ENCODE assay signal across 24 cellular contexts in the genomic region with DNA sequence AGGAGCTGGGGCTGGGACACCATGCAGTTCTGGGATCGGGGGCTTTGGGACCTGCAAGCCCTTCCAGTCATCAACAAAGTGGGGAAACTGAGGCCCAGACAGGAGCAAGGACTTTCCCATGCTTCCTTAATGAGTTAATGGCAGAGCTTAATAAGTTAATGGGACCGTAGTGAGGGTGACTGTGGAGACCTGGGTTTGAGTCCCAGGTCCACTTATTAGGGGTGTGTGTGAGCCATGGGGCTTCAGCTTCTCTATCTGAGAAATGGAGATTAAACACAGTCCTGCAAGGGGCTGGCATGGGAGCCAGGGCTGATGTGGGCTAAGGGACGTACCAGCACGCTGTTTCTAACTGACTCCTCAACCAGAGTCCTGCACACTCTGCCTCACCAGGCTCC.
"Had no signal": no experiment of that assay in that cellular context is flagged by ENCODE, and none has a peak within 500 bp of the region (broad histone marks: within the 10 kb centered on the region; RNA-seq: fewer than 3 reads in every experiment).

No MANE protein-coding gene starts in this region.

- H3K36me3 Mint-ChIP-seq: naive thymus-derived CD8-positive, alpha-beta T cell had no signal

- H3K4me3 Mint-ChIP-seq: naive thymus-derived CD8-positive, alpha-beta T cell had no signal

- H2AFZ ChIP-seq: parathyroid adenoma had no signal

- ATAC-seq: foreskin keratinocyte; heart left ventricle; left colon; mucosa of descending colon; naive thymus-derived CD8-positive, alpha-beta T cell; sciatic nerve had no signal

- H3K9ac ChIP-seq: parathyroid adenoma had no signal

- H3K4me3 ChIP-seq: coronary artery, dorsolateral prefrontal cortex, heart left ventricle, mucosa of descending colon, prostate gland, spleen, stomach, thoracic aorta, transverse colon had no signal

- H3K79me2 ChIP-seq: parathyroid adenoma had no signal

- H3K27me3 ChIP-seq: foreskin keratinocyte, spleen, stomach, transverse colon had no signal

- DNase-seq: caudate nucleus; dorsolateral prefrontal cortex; effector memory CD4-positive, alpha-beta T cell; foreskin keratinocyte; heart left ventricle; hippocampal formation; left colon; mammary epithelial cell; mucosa of descending colon; naive thymus-derived CD8-positive, alpha-beta T cell; spleen; stimulated activated CD4-positive, alpha-beta T cell treated with anti-CD3 and anti-CD28 coated beads, Interleukin-15, amount 100 ng/mL, for 24 hours; stimulated activated CD4-positive, alpha-beta T cell treated with anti-CD3 and anti-CD28 coated beads, Interleukin-1b, Interleukin-23, amount 100 ng/mL, for 48 hours; stimulated activated CD4-positive, alpha-beta T cell treated with anti-CD3 and anti-CD28 coated beads, Interleukin-4, amount 100 ng/mL, for 24 hours; stimulated activated naive CD4-positive, alpha-beta T cell; stomach; substantia nigra; transverse colon had no signal

- H3K27ac ChIP-seq: coronary artery, dorsolateral prefrontal cortex, epithelial cell of prostate, foreskin keratinocyte, heart left ventricle, parathyroid adenoma, prostate gland, spleen, stomach, thoracic aorta, transverse colon had no signal

- H3K9me3 ChIP-seq: mucosa of descending colon, prostate gland, thoracic aorta, transverse colon had no signal

- H3K9me3 Mint-ChIP-seq: naive thymus-derived CD8-positive, alpha-beta T cell had no signal

- H3K4me1 ChIP-seq: foreskin keratinocyte, heart left ventricle, parathyroid adenoma, prostate gland, stomach, transverse colon had no signal

- H3K36me3 ChIP-seq: heart left ventricle, prostate gland, spleen, stomach, thoracic aorta, transverse colon had no signal
